7 cellular contexts compared by ENCODE assay signal in the genomic region with DNA sequence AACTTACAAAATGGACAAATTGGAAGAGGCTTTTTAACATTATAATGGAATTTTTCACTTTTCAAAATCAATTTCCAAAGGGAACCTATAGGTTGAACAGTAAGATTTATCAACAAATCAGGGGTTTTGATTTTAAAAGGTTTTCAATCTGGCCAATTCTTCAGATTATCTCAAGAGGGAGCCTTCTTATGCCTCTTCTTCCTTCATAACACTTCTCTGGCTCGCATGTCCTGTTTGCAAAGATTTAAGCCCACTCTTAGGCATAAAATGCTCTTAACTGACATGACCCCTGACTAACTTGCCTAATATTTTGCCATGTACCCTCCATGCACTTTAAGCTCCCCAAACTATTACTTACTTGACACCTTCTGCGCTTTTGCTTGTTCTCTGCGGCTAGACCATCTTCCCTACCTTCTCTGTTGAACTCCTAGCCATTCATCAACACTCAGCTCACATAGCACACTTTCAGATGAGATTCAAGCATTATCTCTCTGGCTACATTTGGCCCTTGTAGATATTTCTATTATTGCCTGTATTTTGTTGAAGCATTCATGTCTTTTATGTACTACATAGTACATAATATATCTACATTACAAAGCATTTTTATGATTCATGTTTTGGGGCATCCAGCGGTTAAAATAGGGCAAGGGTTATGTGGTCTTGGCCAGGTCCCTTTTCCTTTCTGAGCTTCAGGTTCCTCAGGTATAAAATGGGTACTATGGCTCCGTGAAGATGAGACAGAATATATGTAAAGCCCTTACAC. TPM values are rescaled to one million over a fixed set of nuclear protein-coding genes. Genes with fewer than 3 reads are reported as not detected.
A peak's percentile ranks its signal among the peaks of the same experiment; 100 is the strongest.
DNase-seq lines count a peak whose midpoint lies in the region; ATAC-seq and TF ChIP-seq lines count a peak whose summit lies in the region.

No MANE protein-coding gene starts in this region.

- H3K4me3 ChIP-seq in GM12875 (ENCODE audit: low read depth, low read length) (peak overlapping the region; percentile 97), OCI-LY7 (ENCODE audit: low read depth, low read length, poor library complexity, severe bottlenecking) (peak overlapping the region; percentile 94)

- peaks cover 20% of the 10 kb centered on the region for H4K20me1 ChIP-seq in OCI-LY7 (ENCODE audit: insufficient read depth, low read length)

- peak overlapping the region; percentile 94 to 99 (median 96) for H3K4me3 Mint-ChIP-seq in naive B cell

- TF ChIP-seq CTCF in GM12875 (IDR thresholded peaks at IDR 0.05; ENCODE audit: borderline replicate concordance, insufficient read depth, low read depth, low read length) (no peak), OCI-LY7 (conservative IDR thresholded peaks at IDR 0.05; ENCODE audit: low read length) (no peak; the same call in 1 of the 2 replicates)

- peaks cover 30% of the 10 kb centered on the region for H3K36me3 ChIP-seq in OCI-LY7 (ENCODE audit: insufficient read depth, low read length)

- no TSS peak for BruUV-seq in OCI-LY7 (replicated peaks; lab: Mats Ljungman, UMichigan)

- H3K27ac ChIP-seq in OCI-LY7 (ENCODE audit: low read depth, low read length, poor library complexity, severe bottlenecking) = peak overlapping the region; percentile 85

- H3K4me1 ChIP-seq in OCI-LY7 (ENCODE audit: insufficient read depth, low read length, poor library complexity, severe bottlenecking) = peaks cover 30% of the 10 kb centered on the region

- H3K4me1 Mint-ChIP-seq in naive B cell = peaks cover 30 to 47% (median 45%) of the 10 kb centered on the region in 3 donors

- H3K27me3 Mint-ChIP-seq in naive B cell = no peaks in the 10 kb centered on the region

- POLR2A ChIA-PET in OCI-LY7 (lab: Charles Lee) = interaction anchor here (0.6 to 0.9 kb wide), 5 partner anchors 16 to 143 kb away, joined by 3 to 4 read pairs (median 3); a partner anchor contains a TSS

- intact Hi-C loops in OCI-LY7 (cut with micrococcal nuclease; ENCODE audit: unreplicated experiment) = loop anchor here (5.0 to 10.0 kb wide), 2 partner anchors 201 to 212 kb away; a partner anchor contains a TSS

- H3K9me3 ChIP-seq in OCI-LY7 (ENCODE audit: low read length) = no peaks in the 10 kb centered on the region

- peak overlapping the region; percentile 96 for H3K4me2 ChIP-seq in OCI-LY7 (ENCODE audit: low read length)

- H3K9me3 Mint-ChIP-seq in naive B cell = no peaks in the 10 kb centered on the region

- H3K9me2 ChIP-seq in OCI-LY7 (ENCODE audit: insufficient read depth, low read length) = no peaks in the 10 kb centered on the region

- peaks cover 0 to 5% of the 10 kb centered on the region in 2 donors for H3K36me3 Mint-ChIP-seq in naive B cell

- H2AFZ ChIP-seq in OCI-LY7 (ENCODE audit: low read length) = peak overlapping the region; percentile 77

- ATAC-seq in naive B cell (ENCODE audit: low read depth in 2 of 2) (no peak), GM19397 (IDR thresholded peaks at IDR 0.05; ENCODE audit: unreplicated experiment) (no peak)

- peaks cover 36% of the 10 kb centered on the region for H3K79me2 ChIP-seq in OCI-LY7 (ENCODE audit: insufficient read depth, low read depth, low read length)

- DNase-seq in OCI-LY7 (ENCODE audit: low spot score) (peak; percentile 29), dermis blood vessel endothelial cell (peak; percentile 25), naive B cell (no peak), SW480 (ENCODE audit: low spot score) (no peak), activated gamma-delta T cell treated with Interleukin-2 at 50 U/mL for 16 hours (no peak)

- CTCF ChIA-PET in OCI-LY7 (lab: Charles Lee; ENCODE audit: unreplicated experiment) = interaction anchor here (0.8 kb wide), 1 partner anchor 10 kb away, joined by 3 read pairs; no protein-coding TSS in a partner anchor

- peak overlapping the region; percentile 100 for H3K27ac Mint-ChIP-seq in naive B cell

RNA-seq across cellular contexts. Expression of a gene that starts 1.0 kb away (rescaled TPM):
- 33.0 and 37.1 TPM in 2 replicates for total RNA-seq in OCI-LY7 (2014; rRNA removed; shearing (Covaris generic))
- total RNA-seq in OCI-LY7 (2022) (142 and 153 TPM in 2 replicates), dermis blood vessel endothelial cell (38.6 and 50.4 TPM in 2 replicates)
- 10 to 100 TPM; 16.1 to 34.9 (median 25.3) TPM for polyA plus RNA-seq in naive B cell (ENCODE audit: low read depth in 6 of 6)

Comparison
In these comparisons a context has a peak if more than half of its experiments do, and no peak if none do; other contexts are left out.
1. DNase-seq: peak in OCI-LY7 (single experiment) and dermis blood vessel endothelial cell (single experiment); none in naive B cell (single experiment), SW480 (single experiment) and activated gamma-delta T cell treated with Interleukin-2 at 50 U/mL for 16 hours (single experiment).